14 cellular contexts compared by ENCODE assay signal in the genomic region with DNA sequence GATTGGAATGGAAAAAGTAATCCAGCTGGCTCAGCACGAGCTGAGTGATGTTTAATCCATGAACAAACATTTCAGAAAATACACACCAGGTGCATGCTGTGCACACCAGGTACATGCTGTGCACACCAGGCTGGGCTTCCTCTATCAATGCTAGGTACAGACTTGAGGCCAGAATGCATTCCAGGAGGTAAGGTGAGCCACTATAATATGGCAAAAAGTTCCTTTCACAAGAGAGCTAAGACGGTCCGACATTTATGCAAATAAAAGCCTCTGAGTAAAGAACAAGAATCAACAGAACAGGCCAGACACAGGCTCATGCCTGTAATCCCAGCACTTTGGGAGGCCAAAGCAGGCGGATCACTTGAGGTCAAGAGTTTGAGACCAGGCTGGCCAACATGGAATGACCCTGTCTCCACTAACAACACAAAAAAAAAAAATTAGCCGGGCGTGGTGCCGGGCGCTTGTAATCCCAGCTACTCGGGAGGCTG.
DNase-seq lines count a peak whose midpoint lies in the region; ATAC-seq and TF ChIP-seq lines count a peak whose summit lies in the region.
"Had no signal": no experiment of that assay in that cellular context is flagged by ENCODE, and none has a peak within 500 bp of the region (broad histone marks: within the 10 kb centered on the region; RNA-seq: fewer than 3 reads in every experiment).

No MANE protein-coding gene starts in this region.

- CTCF ChIA-PET in activated naive CD4-positive, alpha-beta T cell treated with anti-CD3 and anti-CD28 coated beads, Interleukin-2, amount 10 ng/mL, durations not matched to agents 7 days and 5 days (lab: Charles Lee): no interaction called here
- CTCF ChIA-PET in RWPE1 (lab: Yijun Ruan, JAX): interaction anchor here (1.5 kb wide), 1 partner anchor 10 kb away, joined by 5 read pairs; no protein-coding TSS in a partner anchor

- intact Hi-C loops in left colon (cut with DNase I, micrococcal nuclease) (loop anchor here in 1 of 2 donors (10.0 kb wide), 1 partner anchor 159 kb away; a partner anchor contains a TSS), head of caudate nucleus (cut with DNase I) (no loop called here)

- no peaks in the 10 kb centered on the region for H3K9me3 Mint-ChIP-seq in activated naive CD4-positive, alpha-beta T cell treated with anti-CD3 and anti-CD28 coated beads, Interleukin-2, amount 10 ng/mL, durations not matched to agents 7 days and 5 days
- H3K9me3 Mint-ChIP-seq in type B pancreatic cell: no peaks in the 10 kb centered on the region
- H3K9me3 Mint-ChIP-seq: CD14-positive monocyte; T-helper 1 cell treated with Interleukin-12 subunit alpha and Interleukin-12 subunit beta and Interleukin-4 antibody, amounts not matched to agents 30 μg/mL and 1 μg/mL, for 36 hours had no signal

- POLR2A ChIA-PET in RWPE1 (lab: Yijun Ruan, JAX; ENCODE audit: low non-redundant PET): no interaction called here

- H3K4me1 Mint-ChIP-seq in activated naive CD4-positive, alpha-beta T cell treated with anti-CD3 and anti-CD28 coated beads, Interleukin-2, amount 10 ng/mL, durations not matched to agents 7 days and 5 days: peaks cover 64% of the 10 kb centered on the region
- peaks cover 53% of the 10 kb centered on the region for H3K4me1 Mint-ChIP-seq in type B pancreatic cell (ENCODE audit: unreplicated experiment)

- no peaks in the 10 kb centered on the region for H3K27me3 Mint-ChIP-seq in activated naive CD4-positive, alpha-beta T cell treated with anti-CD3 and anti-CD28 coated beads, Interleukin-2, amount 10 ng/mL, durations not matched to agents 7 days and 5 days
- H3K27me3 Mint-ChIP-seq in type B pancreatic cell: no peaks in the 10 kb centered on the region

- peak; percentile 27 for ATAC-seq in left colon
- ATAC-seq: K562 had no signal

- H3K4me3 Mint-ChIP-seq in activated naive CD4-positive, alpha-beta T cell treated with anti-CD3 and anti-CD28 coated beads, Interleukin-2, amount 10 ng/mL, durations not matched to agents 7 days and 5 days: no peak overlapping the region
- peak overlapping the region; percentile 48 for H3K4me3 Mint-ChIP-seq in type B pancreatic cell
- H3K4me3 Mint-ChIP-seq: CD14-positive monocyte; T-helper 1 cell treated with Interleukin-12 subunit alpha and Interleukin-12 subunit beta and Interleukin-4 antibody, amounts not matched to agents 30 μg/mL and 1 μg/mL, for 36 hours had no signal

- DNase-seq in activated naive CD4-positive, alpha-beta T cell treated with anti-CD3 and anti-CD28 coated beads, Interleukin-2, amount 10 ng/mL, durations not matched to agents 7 days and 5 days: no peak
- DNase-seq in activated naive CD4-positive, alpha-beta T cell treated with Interleukin-2 at 50 U/mL for 16 hours: no peak
- DNase-seq in RWPE1 (ENCODE audit: low spot score) (no peak), left colon (no peak), type B pancreatic cell (ENCODE audit: extremely low spot score, unreplicated experiment) (no peak), head of caudate nucleus (no peak), Kasumi-1 (lab: John Stamatoyannopoulos, UW) (no peak), UCSD-AML1 (lab: John Stamatoyannopoulos, UW; ENCODE audit: unreplicated experiment) (no peak)
- DNase-seq: cortex of kidney; stimulated activated CD4-positive, alpha-beta T cell treated with anti-CD3 and anti-CD28 coated beads, Interleukin-15, amount 100 ng/mL, for 24 hours; stimulated activated naive CD4-positive, alpha-beta T cell treated with Interleukin-2 at 50 U/mL for 16 hours had no signal

- H3K27ac Mint-ChIP-seq in activated naive CD4-positive, alpha-beta T cell treated with anti-CD3 and anti-CD28 coated beads, Interleukin-2, amount 10 ng/mL, durations not matched to agents 7 days and 5 days: peak overlapping the region; percentile 16
- peak overlapping the region; percentile 88 for H3K27ac Mint-ChIP-seq in type B pancreatic cell

- no peak for TF ChIP-seq CTCF in RWPE1 (conservative IDR thresholded peaks at IDR 0.05; ENCODE audit: low read depth)
- no peak for TF ChIP-seq CTCF in type B pancreatic cell (conservative IDR thresholded peaks at IDR 0.05)

- H3K36me3 Mint-ChIP-seq in activated naive CD4-positive, alpha-beta T cell treated with anti-CD3 and anti-CD28 coated beads, Interleukin-2, amount 10 ng/mL, durations not matched to agents 7 days and 5 days: peaks cover 23% of the 10 kb centered on the region
- peaks cover 14% of the 10 kb centered on the region for H3K36me3 Mint-ChIP-seq in type B pancreatic cell

- peak overlapping the region; percentile 69 for H3K27ac ChIP-seq in RWPE1
